Comparison of ENCODE assay signal across 8 cellular contexts in genomic region chr6:34791842-34792604, GRCh38. TPM values are rescaled to one million over a fixed set of nuclear protein-coding genes. Genes with fewer than 3 reads are reported as not detected.
A peak's percentile ranks its signal among the peaks of the same experiment; 100 is the strongest.
DNase-seq lines count a peak whose midpoint lies in the region; ATAC-seq and TF ChIP-seq lines count a peak whose summit lies in the region.

Gene BLTP3A (plus strand): TSS chr6:34792083. CDS start chr6:34792251, 168 bp downstream.

- H3K27me3 ChIP-seq in ectodermal cell (ENCODE audit: control insufficient read depth, insufficient read depth, low read length, poor library complexity, severe bottlenecking): peaks cover 10% of the 10 kb centered on the region

- peak; percentile 75 for ATAC-seq in HG03439 (IDR thresholded peaks at IDR 0.05; ENCODE audit: unreplicated experiment)

- peak within 1 kb of the TSS; percentile 90 for H3K27ac Mint-ChIP-seq in activated CD4-positive, alpha-beta memory T cell treated with anti-CD3 and anti-CD28 coated beads for 36 hours

- peak within 1 kb of the TSS; percentile 77 for H3K4me3 ChIP-seq in ectodermal cell (ENCODE audit: insufficient read depth, low read depth, low read length)

- H3K27me3 Mint-ChIP-seq in activated CD4-positive, alpha-beta memory T cell treated with anti-CD3 and anti-CD28 coated beads for 36 hours: no peaks in the 10 kb centered on the region

- peak within 1 kb of the TSS; percentile 63 for H3K27ac ChIP-seq in ectodermal cell (ENCODE audit: insufficient read depth, low read depth, low read length, poor library complexity, severe bottlenecking)

- DNase-seq in Ammon's horn (ENCODE audit: low spot score) (peak; percentile 70), NCI-H526 treated with DMSO at 0.1 percent for 48 hours (lab: John Stamatoyannopoulos, UW) (peak; percentile 82), lung microvascular endothelial cell (ENCODE audit: low read depth in 2 of 2) (peak; percentile 77 to 87)
- DNase-seq in activated CD4-positive, alpha-beta memory T cell treated with anti-CD3 and anti-CD28 coated beads for 36 hours: peak; percentile 82
- DNase-seq in stimulated activated CD4-positive, alpha-beta T cell treated with anti-CD3 and anti-CD28 coated beads, TNF-alpha, amount 100 ng/mL, for 48 hours (ENCODE audit: low read depth in 3 of 3): peak; percentile 48 to 65 (median 52)

- intact Hi-C loops in activated CD4-positive, alpha-beta memory T cell treated with anti-CD3 and anti-CD28 coated beads for 36 hours (cut with micrococcal nuclease): loop anchor here (1.0 to 2.0 kb wide), 2 partner anchors 35 to 97 kb away; partner anchors contain the start of genes ANKS1A, SNRPC and TAF11

- CTCF ChIA-PET in activated CD4-positive, alpha-beta memory T cell treated with anti-CD3 and anti-CD28 coated beads for 36 hours (lab: Charles Lee): interaction anchor here (0.6 to 2.3 kb wide), 10 partner anchors 9 to 373 kb away, joined by 3 to 8 read pairs (median 4); partner anchors contain the start of genes SNRPC and TAF11

- H3K36me3 Mint-ChIP-seq in activated CD4-positive, alpha-beta memory T cell treated with anti-CD3 and anti-CD28 coated beads for 36 hours: peaks cover 5% of the 10 kb centered on the region

- peak; percentile 81 for TF ChIP-seq POLR2A in GM19099 (IDR thresholded peaks at IDR 0.05; ENCODE audit: extremely low read depth, insufficient read length, low read depth)

- no peaks in the 10 kb centered on the region for H3K9me3 ChIP-seq in ectodermal cell (ENCODE audit: control insufficient read depth, low read length)

- peak within 1 kb of the TSS; percentile 91 for H3K4me3 Mint-ChIP-seq in activated CD4-positive, alpha-beta memory T cell treated with anti-CD3 and anti-CD28 coated beads for 36 hours

- H3K4me1 ChIP-seq in ectodermal cell (ENCODE audit: control insufficient read depth, insufficient read depth, low read length): peaks cover 4% of the 10 kb centered on the region

- H3K4me1 Mint-ChIP-seq in activated CD4-positive, alpha-beta memory T cell treated with anti-CD3 and anti-CD28 coated beads for 36 hours (ENCODE audit: low read depth): peaks cover 15% of the 10 kb centered on the region

- POLR2A ChIA-PET in activated CD4-positive, alpha-beta memory T cell treated with anti-CD3 and anti-CD28 coated beads for 36 hours (lab: Charles Lee): interaction anchor here (0.7 to 3.1 kb wide), 10 partner anchors 9 to 256 kb away, joined by 3 to 19 read pairs (median 4); partner anchors contain the start of genes ANKS1A, SNRPC and TAF11

- H3K36me3 ChIP-seq in ectodermal cell (ENCODE audit: control insufficient read depth, insufficient read depth, low read length): no peaks in the 10 kb centered on the region

- 0% methylated on average over 93 of the region's 93 CpGs for WGBS in ectodermal cell, 2 experiments

- H3K9me3 Mint-ChIP-seq in activated CD4-positive, alpha-beta memory T cell treated with anti-CD3 and anti-CD28 coated beads for 36 hours: no peaks in the 10 kb centered on the region

RNA-seq across cellular contexts. Expression of gene BLTP3A, which starts in this region (rescaled TPM):
- 10 to 100 TPM; 14.1 to 14.6 TPM for total RNA-seq in activated CD4-positive, alpha-beta memory T cell treated with anti-CD3 and anti-CD28 coated beads for 36 hours
- 12.7 TPM for polyA plus RNA-seq in ectodermal cell (2013, experiment 1 of 4)
- 15.6 TPM for polyA plus RNA-seq in ectodermal cell (2013, experiment 2 of 4)
- 11.1 TPM for polyA plus RNA-seq in ectodermal cell (2013, experiment 3 of 4)
- 13.0 TPM for polyA plus RNA-seq in ectodermal cell (2013, experiment 4 of 4)
- total RNA-seq in lung microvascular endothelial cell: 6.8 and 13.3 TPM in 2 replicates

Comparison
In these comparisons a context has a peak if more than half of its experiments do, and no peak if none do; other contexts are left out.
1. Peak in every context shown above with its lines: DNase-seq, ATAC-seq, H3K4me3 ChIP-seq and H3K27ac ChIP-seq.